In genomic region chr14:71372411-71372838, GRCh38 we compare ENCODE assay signal across 9 cellular contexts. TPM values are rescaled to one million over a fixed set of nuclear protein-coding genes. Genes with fewer than 3 reads are reported as not detected.
DNase-seq lines count a peak whose midpoint lies in the region; ATAC-seq and TF ChIP-seq lines count a peak whose summit lies in the region.
"Had no signal": no experiment of that assay in that cellular context is flagged by ENCODE, and none has a peak within 500 bp of the region (broad histone marks: within the 10 kb centered on the region; RNA-seq: fewer than 3 reads in every experiment).

No MANE protein-coding gene starts in this region.

- H3K4me3 ChIP-seq in tibial artery: no peak overlapping the region
- no peak overlapping the region for H3K4me3 ChIP-seq in endodermal cell (ENCODE audit: low read length)

- H3K9ac ChIP-seq in endodermal cell (ENCODE audit: extremely low read depth, low read length, poor library complexity, severe bottlenecking): no peak overlapping the region

- H3K36me3 ChIP-seq in tibial artery: no peaks in the 10 kb centered on the region
- H3K36me3 ChIP-seq in endodermal cell (ENCODE audit: control insufficient read depth, insufficient read depth, low read length): no peaks in the 10 kb centered on the region

- H3K9me3 ChIP-seq in tibial artery (no peaks in the 10 kb centered on the region), endodermal cell (ENCODE audit: control insufficient read depth, low read length) (peaks cover 17% of the 10 kb centered on the region)

- TF ChIP-seq CTCF in foreskin keratinocyte (conservative IDR thresholded peaks at IDR 0.05): no peak
- no peak for TF ChIP-seq CTCF in tibial artery (IDR thresholded peaks at IDR 0.05)
- TF ChIP-seq CTCF in endodermal cell (conservative IDR thresholded peaks at IDR 0.05): no peak

- H3K27me3 Mint-ChIP-seq in activated CD4-positive, alpha-beta memory T cell treated with anti-CD3 and anti-CD28 coated beads for 36 hours: no peaks in the 10 kb centered on the region
- H3K27me3 Mint-ChIP-seq in endodermal cell (ENCODE audit: insufficient read depth): no peaks in the 10 kb centered on the region

- peak overlapping the region; percentile 2 for H3K27ac Mint-ChIP-seq in activated CD4-positive, alpha-beta memory T cell treated with anti-CD3 and anti-CD28 coated beads for 36 hours
- no peak overlapping the region for H3K27ac Mint-ChIP-seq in endodermal cell

- H3K36me3 Mint-ChIP-seq in activated CD4-positive, alpha-beta memory T cell treated with anti-CD3 and anti-CD28 coated beads for 36 hours: peaks cover 8% of the 10 kb centered on the region
- H3K36me3 Mint-ChIP-seq in endodermal cell (ENCODE audit: low read depth): peaks cover 16% of the 10 kb centered on the region

- WGBS in endodermal cell (ENCODE audit: insufficient coverage in 1 of 2, insufficient read length in 1 of 2), 2 experiments: 80% methylated on average over 1 of the region's 4 CpGs; no CpG with 5 or more reads in 1 of the 2 experiments

- intact Hi-C loops in activated CD4-positive, alpha-beta memory T cell treated with anti-CD3 and anti-CD28 coated beads for 36 hours (cut with micrococcal nuclease): loop anchor here (2.0 kb wide), 1 partner anchor 26 kb away; no protein-coding TSS in a partner anchor
- intact Hi-C loops in tibial artery (cut with DNase I; ENCODE audit: low total_unique reads): no loop called here

- H3K27me3 ChIP-seq in foreskin keratinocyte: no peaks in the 10 kb centered on the region
- no peaks in the 10 kb centered on the region for H3K27me3 ChIP-seq in tibial artery
- H3K27me3 ChIP-seq in endodermal cell (ENCODE audit: control insufficient read depth, insufficient read depth, low read length, poor library complexity, severe bottlenecking): no peaks in the 10 kb centered on the region

- no peak overlapping the region for H3K4me3 Mint-ChIP-seq in activated CD4-positive, alpha-beta memory T cell treated with anti-CD3 and anti-CD28 coated beads for 36 hours
- H3K4me3 Mint-ChIP-seq in endodermal cell: no peak overlapping the region

- peaks cover 20% of the 10 kb centered on the region for H3K4me1 Mint-ChIP-seq in activated CD4-positive, alpha-beta memory T cell treated with anti-CD3 and anti-CD28 coated beads for 36 hours (ENCODE audit: low read depth)
- peaks cover 9% of the 10 kb centered on the region for H3K4me1 Mint-ChIP-seq in endodermal cell

- H3K4me1 ChIP-seq in foreskin keratinocyte (peaks cover 28% of the 10 kb centered on the region), tibial artery (peaks cover 0 to 34% (median 20%) of the 10 kb centered on the region in 4 donors), endodermal cell (ENCODE audit: control insufficient read depth, insufficient read depth, low read length) (no peaks in the 10 kb centered on the region)

- CTCF ChIA-PET in activated CD4-positive, alpha-beta memory T cell treated with anti-CD3 and anti-CD28 coated beads for 36 hours (lab: Charles Lee): no interaction called here

- ATAC-seq in foreskin keratinocyte (peak; percentile 92), HG02884 (IDR thresholded peaks at IDR 0.05; ENCODE audit: unreplicated experiment) (no peak)

- POLR2A ChIA-PET in activated CD4-positive, alpha-beta memory T cell treated with anti-CD3 and anti-CD28 coated beads for 36 hours (lab: Charles Lee): interaction anchor here (0.7 to 0.8 kb wide), 2 partner anchors 11 to 12 kb away, joined by 3 read pairs; no protein-coding TSS in a partner anchor

- H3K9me3 Mint-ChIP-seq in activated CD4-positive, alpha-beta memory T cell treated with anti-CD3 and anti-CD28 coated beads for 36 hours: peaks cover 8% of the 10 kb centered on the region
- H3K9me3 Mint-ChIP-seq in endodermal cell: peaks cover 23% of the 10 kb centered on the region

- peak; percentile 49 for DNase-seq in SIG-M5 treated with dmso at 0.1 percent for 504 hours (lab: John Stamatoyannopoulos, UW; ENCODE audit: unreplicated experiment)
- no peak for DNase-seq in SIG-M5 (lab: John Stamatoyannopoulos, UW)
- no peak for DNase-seq in activated CD4-positive, alpha-beta memory T cell treated with anti-CD3 and anti-CD28 coated beads for 36 hours
- DNase-seq in foreskin keratinocyte: peak; percentile 99
- no peak for DNase-seq in tibial artery
- DNase-seq in effector CD4-positive, alpha-beta T cell: no peak
- no peak for DNase-seq in endodermal cell
- DNase-seq: nucleus accumbens had no signal

- H3K27ac ChIP-seq in foreskin keratinocyte (peak overlapping the region; percentile 89), tibial artery (peak overlapping the region; percentile 5 to 67), endodermal cell (ENCODE audit: low read depth, low read length) (no peak overlapping the region)

RNA-seq across cellular contexts. Expression of gene SIPA1L1, which starts 52.1 kb away (rescaled TPM):
- 10 to 100 TPM; 64.4 to 64.6 TPM for total RNA-seq in activated CD4-positive, alpha-beta memory T cell treated with anti-CD3 and anti-CD28 coated beads for 36 hours
- total RNA-seq in foreskin keratinocyte (22.4 and 29.9 TPM in 2 replicates), endodermal cell (10 to 100 TPM; 79.3 to 82.0 TPM)
- 10.1 and 13.7 TPM in 2 replicates for polyA plus RNA-seq in foreskin keratinocyte
- polyA plus RNA-seq in endodermal cell (2013, experiment 1 of 2): 34.5 TPM
- 33.8 TPM for polyA plus RNA-seq in endodermal cell (2013, experiment 2 of 2)

Comparison
In these comparisons a context has a peak if more than half of its experiments do, and no peak if none do; other contexts are left out.
1. DNase-seq: peak in SIG-M5 treated with dmso at 0.1 percent for 504 hours (single experiment) and foreskin keratinocyte (2 of 2); none in SIG-M5 (single experiment), activated CD4-positive, alpha-beta memory T cell treated with anti-CD3 and anti-CD28 coated beads for 36 hours (single experiment), tibial artery (0 of 2), effector CD4-positive, alpha-beta T cell (single experiment) and endodermal cell (single experiment).